1 cellular context compared by ENCODE assay signal in genomic region chr10:97336446-97336845, GRCh38.
TF ChIP-seq lines count a peak whose summit lies in the region.

No MANE protein-coding gene starts in this region.

TF ChIP-seq in IMR-90, 13 proteins besides CTCF, POLR2A, EP300 and RAD21:
- TF ChIP-seq ELK1 (IDR thresholded peaks at IDR 0.05; ENCODE audit: borderline replicate concordance, low read depth, low read length) (no peak), USF2 (IDR thresholded peaks at IDR 0.05; ENCODE audit: low read depth, low read length) (no peak), SMC3 (IDR thresholded peaks at IDR 0.05; ENCODE audit: low read depth, low read length) (no peak), CHD1 (IDR thresholded peaks at IDR 0.05; ENCODE audit: low read depth, low read length) (no peak), NFE2L2 (IDR thresholded peaks at IDR 0.05; ENCODE audit: low read depth, low read length) (no peak), MAFK (IDR thresholded peaks at IDR 0.05; ENCODE audit: low read depth, low read length) (no peak), BHLHE40 (IDR thresholded peaks at IDR 0.05; ENCODE audit: low read depth, low read length) (no peak), RFX5 (IDR thresholded peaks at IDR 0.05; ENCODE audit: low read depth, low read length) (no peak), FOS (IDR thresholded peaks at IDR 0.05; ENCODE audit: low read depth, low read length) (no peak), MXI1 (IDR thresholded peaks at IDR 0.05; ENCODE audit: borderline replicate concordance, low read depth, low read length) (no peak), MAZ (IDR thresholded peaks at IDR 0.05; ENCODE audit: borderline replicate concordance, low read depth, low read length) (no peak), RCOR1 (IDR thresholded peaks at IDR 0.05; ENCODE audit: insufficient replicate concordance, low read length) (no peak), CEBPB (IDR thresholded peaks at IDR 0.05; ENCODE audit: low read depth, low read length) (no peak)
